ENCODE assay signal across 9 cellular contexts in genomic region chr2:219560037-219560892, GRCh38. TPM values are rescaled to one million over a fixed set of nuclear protein-coding genes. Genes with fewer than 3 reads are reported as not detected.
A peak's percentile ranks its signal among the peaks of the same experiment; 100 is the strongest.
DNase-seq lines count a peak whose midpoint lies in the region; ATAC-seq, FAIRE-seq and TF ChIP-seq lines count a peak whose summit lies in the region.
"Had no signal": no experiment of that assay in that cellular context is flagged by ENCODE, and none has a peak within 500 bp of the region (broad histone marks: within the 10 kb centered on the region; RNA-seq: fewer than 3 reads in every experiment).

No MANE protein-coding gene starts in this region.

- H3K4ac ChIP-seq in trophoblast cell (ENCODE audit: low read depth, low read length): no peak overlapping the region

- H3K27me3 ChIP-seq in trophoblast cell (ENCODE audit: insufficient read depth, low read length): no peaks in the 10 kb centered on the region

- no peaks in the 10 kb centered on the region for H3K79me2 ChIP-seq in trophoblast cell (ENCODE audit: control insufficient read depth, insufficient read depth, low read length, poor library complexity)

- FAIRE-seq in GM12892 (lab: Jason Lieb, UNC): no peak
- FAIRE-seq: TTC549 had no signal

- peaks cover 22% of the 10 kb centered on the region in 2 experiments for H3K4me1 ChIP-seq in trophoblast cell (ENCODE audit: control insufficient read depth in 1 of 2, insufficient read depth in 2 of 2, low read length in 2 of 2)

- DNase-seq in GM12892 (ENCODE audit: insufficient read length) (peak; percentile 73), epithelial cell of esophagus (ENCODE audit: low read depth) (no peak), trophoblast cell (no peak), GDM1 (lab: John Stamatoyannopoulos, UW) (no peak), RKO (ENCODE audit: low spot score) (no peak)

- no peak overlapping the region for H3K23ac ChIP-seq in trophoblast cell (ENCODE audit: low read length)

- H3K4me2 ChIP-seq in trophoblast cell (ENCODE audit: low read length): no peak overlapping the region

- peak overlapping the region; percentile 1 for H4K91ac ChIP-seq in trophoblast cell (ENCODE audit: low read depth, low read length)

- H2BK5ac ChIP-seq in trophoblast cell (ENCODE audit: low read depth, low read length, poor library complexity): no peak overlapping the region

- H4K12ac ChIP-seq in trophoblast cell (ENCODE audit: low read depth, low read length): no peak overlapping the region

- H4K8ac ChIP-seq in trophoblast cell (ENCODE audit: low read depth, low read length): no peak overlapping the region

- H2AFZ ChIP-seq in trophoblast cell (ENCODE audit: insufficient read depth, low read length, poor library complexity): no peak overlapping the region

- no peak overlapping the region for H3K9ac ChIP-seq in trophoblast cell (ENCODE audit: low read length)

- peaks cover 11% of the 10 kb centered on the region for H3K79me1 ChIP-seq in trophoblast cell (ENCODE audit: low read length)

- no peak overlapping the region for H3K27ac ChIP-seq in trophoblast cell (ENCODE audit: low read depth, low read length)

- H3K9me3 ChIP-seq in trophoblast cell (ENCODE audit: insufficient read depth, low read depth, low read length): no peaks in the 10 kb centered on the region

- no peak overlapping the region for H2BK120ac ChIP-seq in trophoblast cell (ENCODE audit: insufficient read depth, low read length, poor library complexity)

- H2AK5ac ChIP-seq in trophoblast cell (ENCODE audit: low read length): no peak overlapping the region

- no peak for ATAC-seq in GM19328 (IDR thresholded peaks at IDR 0.05; ENCODE audit: unreplicated experiment)
- no peak for ATAC-seq in GM21360 (IDR thresholded peaks at IDR 0.05; ENCODE audit: unreplicated experiment)

- H3K18ac ChIP-seq in trophoblast cell (ENCODE audit: low read length): no peak overlapping the region

- TF ChIP-seq POLR2A in GM12892 (IDR thresholded peaks at IDR 0.05; ENCODE audit: low read depth, low read length): no peak

- H3K4me3 ChIP-seq in epithelial cell of esophagus (ENCODE audit: low read length) (no peak overlapping the region), trophoblast cell (ENCODE audit: low read depth, low read length) (no peak overlapping the region)

- H3K14ac ChIP-seq in trophoblast cell (ENCODE audit: low read length): no peak overlapping the region

- H2BK12ac ChIP-seq in trophoblast cell (ENCODE audit: low read length): no peak overlapping the region

- H3K36me3 ChIP-seq in trophoblast cell (ENCODE audit: control insufficient read depth in 1 of 2, insufficient read depth in 2 of 2, low read length in 2 of 2): peaks cover 70 to 75% of the 10 kb centered on the region in 2 experiments

- WGBS in trophoblast cell (ENCODE audit: extremely low coverage, insufficient coverage, insufficient read length): no CpG with 5 or more reads among the region's 8 CpGs

- TF ChIP-seq CTCF in LNCAP (IDR thresholded peaks at IDR 0.05): peak; percentile 84
- TF ChIP-seq CTCF in epithelial cell of esophagus (IDR thresholded peaks at IDR 0.05; ENCODE audit: insufficient read depth, low read depth, low read length, missing control alignments): peak; percentile 65

RNA-seq across cellular contexts. Expression of gene OBSL1, which starts 11.1 kb away (rescaled TPM):
- polyA plus RNA-seq in GM12892 (2012; ENCODE audit: missing spikeins): not detected
- polyA plus RNA-seq in trophoblast cell (2013): 155 and 158 TPM in 2 replicates

RNA-seq across cellular contexts. Expression of gene INHA, which starts 11.8 kb away (rescaled TPM):
- not detected for polyA plus RNA-seq in GM12892 (2012; ENCODE audit: missing spikeins)
- 24.7 and 27.9 TPM in 2 replicates for polyA plus RNA-seq in trophoblast cell (2013)

RNA-seq across cellular contexts. Expression of gene TMEM198, which starts 16.4 kb away (rescaled TPM):
- polyA plus RNA-seq in GM12892 (2012; ENCODE audit: missing spikeins): 0.19 TPM
- polyA plus RNA-seq in trophoblast cell (2013): 5.0 and 5.5 TPM in 2 replicates

RNA-seq across cellular contexts. Expression of gene CHPF, which starts 16.7 kb away (rescaled TPM):
- polyA plus RNA-seq in GM12892 (2012; ENCODE audit: missing spikeins): 0.61 TPM
- 150 and 167 TPM in 2 replicates for polyA plus RNA-seq in trophoblast cell (2013)

RNA-seq across cellular contexts. Expression of gene STK11IP, which starts 37.4 kb away (rescaled TPM):
- polyA plus RNA-seq in GM12892 (2012; ENCODE audit: missing spikeins): 10.4 TPM
- polyA plus RNA-seq in trophoblast cell (2013): 19.1 and 19.7 TPM in 2 replicates
